15 cellular contexts compared by ENCODE assay signal in the genomic region with DNA sequence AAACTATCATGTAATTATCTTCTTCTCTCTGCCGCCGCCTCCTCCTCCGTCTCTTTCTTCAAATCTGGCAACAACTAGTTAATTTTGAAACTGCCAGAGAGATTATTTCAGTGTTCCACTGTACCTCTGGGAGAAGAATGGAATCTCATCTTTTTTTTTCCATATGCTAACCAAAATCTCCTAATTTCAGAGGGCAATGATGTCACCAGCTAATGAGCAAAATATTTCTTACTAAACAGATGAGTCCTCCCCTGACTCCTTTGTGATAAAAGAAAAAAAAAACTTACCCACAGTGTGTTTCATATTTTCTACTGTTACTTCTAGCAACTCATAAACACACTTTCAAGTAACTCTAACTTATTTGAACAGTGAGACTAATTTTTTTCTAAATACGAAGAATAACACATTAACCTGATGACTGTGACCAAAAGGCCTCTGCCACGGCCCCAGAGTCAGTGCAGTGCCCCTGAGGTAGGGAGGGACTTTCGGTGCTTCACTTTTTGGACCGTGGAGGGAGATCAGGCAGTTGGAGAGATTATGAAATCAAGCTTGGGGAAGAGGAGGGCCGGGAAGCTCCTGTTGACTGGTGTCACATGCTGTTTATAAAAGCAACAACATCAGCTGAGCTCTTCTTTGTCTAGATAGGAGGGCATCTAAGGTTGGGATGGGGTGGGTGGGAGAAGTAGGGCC.
A peak's percentile ranks its signal among the peaks of the same experiment; 100 is the strongest.
DNase-seq lines count a peak whose midpoint lies in the region; ATAC-seq and TF ChIP-seq lines count a peak whose summit lies in the region.
"Had no signal": no experiment of that assay in that cellular context is flagged by ENCODE, and none has a peak within 500 bp of the region (broad histone marks: within the 10 kb centered on the region; RNA-seq: fewer than 3 reads in every experiment).

No MANE protein-coding gene starts in this region.

- no peaks in the 10 kb centered on the region for H3K9me3 ChIP-seq in Peyer's patch
- H3K9me3 ChIP-seq in esophagus muscularis mucosa: no peaks in the 10 kb centered on the region
- no peaks in the 10 kb centered on the region for H3K9me3 ChIP-seq in thoracic aorta
- H3K9me3 ChIP-seq: HAP-1, neutrophil, SJCRH30 had no signal

- no peak for TF ChIP-seq CTCF in Peyer's patch (IDR thresholded peaks at IDR 0.05)
- TF ChIP-seq CTCF in esophagus muscularis mucosa (IDR thresholded peaks at IDR 0.05): no peak
- TF ChIP-seq CTCF in thoracic aorta (IDR thresholded peaks at IDR 0.05): no peak

- H3K4me1 ChIP-seq in Peyer's patch: peaks cover 0 to 4% (median 0%) of the 10 kb centered on the region in 4 donors
- peaks cover 20 to 36% (median 28%) of the 10 kb centered on the region in 4 donors for H3K4me1 ChIP-seq in esophagus muscularis mucosa
- H3K4me1 ChIP-seq in thoracic aorta (ENCODE audit: control insufficient read depth in 1 of 2, low read depth in 2 of 2): peaks cover 13 to 50% of the 10 kb centered on the region in 2 donors

- TF ChIP-seq POLR2A in Peyer's patch (IDR thresholded peaks at IDR 0.05) (no peak), esophagus muscularis mucosa (IDR thresholded peaks at IDR 0.05; ENCODE audit: low read depth) (no peak)

- no peak for ATAC-seq in thoracic aorta (ENCODE audit: insufficient number of reproducible peaks, low FRiP score, low read depth)
- ATAC-seq: activated naive CD4-positive, alpha-beta T cell treated with anti-CD3 and anti-CD28 coated beads, Interleukin-2, amount 50 U/mL, for 72 hours had no signal

- no peaks in the 10 kb centered on the region for H3K27me3 ChIP-seq in Peyer's patch
- H3K27me3 ChIP-seq in esophagus muscularis mucosa: no peaks in the 10 kb centered on the region
- H3K27me3 ChIP-seq in thoracic aorta (replicated peaks; ENCODE audit: insufficient read depth): no peaks in the 10 kb centered on the region
- H3K27me3 ChIP-seq: SJCRH30 had no signal

- H3K36me3 ChIP-seq in Peyer's patch (no peaks in the 10 kb centered on the region), esophagus muscularis mucosa (no peaks in the 10 kb centered on the region), thoracic aorta (no peaks in the 10 kb centered on the region)
- H3K36me3 ChIP-seq: HAP-1, neutrophil, SJCRH30 had no signal

- no peak for TF ChIP-seq EP300 in esophagus muscularis mucosa (IDR thresholded peaks at IDR 0.05)

- H3K27ac ChIP-seq in Peyer's patch: peak overlapping the region in 3 of 4 donors; percentile 18 to 65 (median 58)
- peak overlapping the region; percentile 60 to 77 (median 72) for H3K27ac ChIP-seq in esophagus muscularis mucosa (replicated peaks in 1 of 4)
- peak overlapping the region; percentile 16 to 92 for H3K27ac ChIP-seq in thoracic aorta
- H3K27ac ChIP-seq: KMS-11, neutrophil, SJCRH30 had no signal

- H3K4me3 ChIP-seq in Peyer's patch: no peak overlapping the region
- H3K4me3 ChIP-seq in esophagus muscularis mucosa: no peak overlapping the region
- peak overlapping the region; percentile 57 for H3K4me3 ChIP-seq in thoracic aorta
- H3K4me3 ChIP-seq: HAP-1, SJCRH30 had no signal

- intact Hi-C loops in esophagus muscularis mucosa (cut with DNase I): no loop called here

- DNase-seq in Peyer's patch: no peak
- no peak for DNase-seq in esophagus muscularis mucosa (ENCODE audit: extremely low spot score)
- peak; percentile 53 for DNase-seq in myocyte (ENCODE audit: low read depth)
- no peak for DNase-seq in thoracic aorta (ENCODE audit: low spot score)
- DNase-seq in middle frontal gyrus (ENCODE audit: extremely low spot score, low spot score): no peak
- no peak for DNase-seq in NCI-H524 (lab: John Stamatoyannopoulos, UW)
- DNase-seq in SHP77 (lab: John Stamatoyannopoulos, UW): no peak
- no peak for DNase-seq in epidermal melanocyte (ENCODE audit: insufficient read length, low spot score)
- DNase-seq: COR-L47; effector memory CD4-positive, alpha-beta T cell; SJCRH30 had no signal

- WGBS in esophagus muscularis mucosa: 70% methylated on average over 8 of the region's 8 CpGs
